Comparison of ENCODE assay signal across 1 cellular context in the genomic region with DNA sequence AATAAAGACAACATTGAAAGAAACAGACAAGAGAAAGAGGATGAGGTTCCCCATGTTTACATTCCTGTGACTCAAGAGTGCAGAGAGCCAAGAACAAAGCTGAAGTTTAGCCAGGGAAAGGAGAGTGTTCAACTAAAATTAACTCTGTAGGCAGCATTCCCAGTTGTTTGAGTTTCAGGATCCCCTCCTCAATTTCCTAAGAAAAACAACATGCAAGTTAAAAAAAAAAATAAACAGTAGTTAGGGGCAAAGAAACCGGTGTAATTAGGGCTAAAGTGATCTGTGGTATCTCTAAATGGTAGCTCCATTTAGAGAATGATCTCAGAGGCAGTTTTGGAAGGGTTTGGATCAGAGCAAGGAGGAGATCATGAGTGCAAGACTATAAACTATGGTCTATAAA.
TF ChIP-seq lines count a peak whose summit lies in the region.

No MANE protein-coding gene starts in this region.

TF ChIP-seq in HEK293, 187 proteins besides CTCF, POLR2A, EP300 and RAD21 (continued from another document):
- TF ChIP-seq, protein P1, sequence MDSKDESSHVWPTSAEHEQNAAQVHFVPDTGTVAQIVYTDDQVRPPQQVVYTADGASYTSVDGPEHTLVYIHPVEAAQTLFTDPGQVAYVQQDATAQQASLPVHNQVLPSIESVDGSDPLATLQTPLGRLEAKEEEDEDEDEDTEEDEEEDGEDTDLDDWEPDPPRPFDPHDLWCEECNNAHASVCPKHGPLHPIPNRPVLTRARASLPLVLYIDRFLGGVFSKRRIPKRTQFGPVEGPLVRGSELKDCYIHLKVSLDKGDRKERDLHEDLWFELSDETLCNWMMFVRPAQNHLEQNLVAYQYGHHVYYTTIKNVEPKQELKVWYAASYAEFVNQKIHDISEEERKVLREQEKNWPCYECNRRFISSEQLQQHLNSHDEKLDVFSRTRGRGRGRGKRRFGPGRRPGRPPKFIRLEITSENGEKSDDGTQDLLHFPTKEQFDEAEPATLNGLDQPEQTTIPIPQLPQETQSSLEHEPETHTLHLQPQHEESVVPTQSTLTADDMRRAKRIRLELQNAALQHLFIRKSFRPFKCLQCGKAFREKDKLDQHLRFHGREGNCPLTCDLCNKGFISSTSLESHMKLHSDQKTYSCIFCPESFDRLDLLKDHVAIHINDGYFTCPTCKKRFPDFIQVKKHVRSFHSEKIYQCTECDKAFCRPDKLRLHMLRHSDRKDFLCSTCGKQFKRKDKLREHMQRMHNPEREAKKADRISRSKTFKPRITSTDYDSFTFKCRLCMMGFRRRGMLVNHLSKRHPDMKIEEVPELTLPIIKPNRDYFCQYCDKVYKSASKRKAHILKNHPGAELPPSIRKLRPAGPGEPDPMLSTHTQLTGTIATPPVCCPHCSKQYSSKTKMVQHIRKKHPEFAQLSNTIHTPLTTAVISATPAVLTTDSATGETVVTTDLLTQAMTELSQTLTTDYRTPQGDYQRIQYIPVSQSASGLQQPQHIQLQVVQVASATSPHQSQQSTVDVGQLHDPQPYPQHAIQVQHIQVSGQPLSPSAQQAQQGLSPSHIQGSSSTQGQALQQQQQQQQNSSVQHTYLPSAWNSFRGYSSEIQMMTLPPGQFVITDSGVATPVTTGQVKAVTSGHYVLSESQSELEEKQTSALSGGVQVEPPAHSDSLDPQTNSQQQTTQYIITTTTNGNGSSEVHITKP (tag by site-specific recombination; IDR thresholded peaks at IDR 0.05): 0 out of 2 replicates have a peak, but pooled peaks have one; percentile 11
